In the genomic region with DNA sequence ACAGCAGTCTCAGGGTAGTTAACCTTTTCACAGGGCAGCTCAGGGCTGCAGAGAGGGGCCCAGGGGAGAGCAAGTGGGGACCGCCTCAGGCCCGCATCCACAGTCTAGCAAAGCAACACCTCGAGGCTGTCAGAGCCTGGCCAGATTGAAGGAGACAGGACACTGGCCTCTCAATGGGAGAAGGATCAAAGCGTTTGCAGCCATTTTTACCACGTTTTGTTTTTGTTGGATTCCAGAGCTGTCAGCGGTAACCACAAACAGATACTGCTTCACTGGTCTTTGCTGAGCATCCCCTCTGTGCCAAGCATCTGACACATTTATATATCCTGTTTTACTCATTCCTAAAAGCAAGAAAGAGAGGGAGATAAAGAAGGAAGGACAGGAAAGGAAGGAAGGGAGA, we compare ENCODE assay signal across 1 cellular context.
TF ChIP-seq lines count a peak whose summit lies in the region.

No MANE protein-coding gene starts in this region.

TF ChIP-seq in H1, 55 proteins besides CTCF, POLR2A, EP300 and RAD21:
- TF ChIP-seq POU5F1 (IDR thresholded peaks at IDR 0.05; ENCODE audit: low read depth, low read length) (no peak), NANOG (IDR thresholded peaks at IDR 0.05; ENCODE audit: insufficient read depth, low read depth, low read length, poor library complexity, severe bottlenecking) (no peak), CREB1 (IDR thresholded peaks at IDR 0.05) (no peak), KDM1A (IDR thresholded peaks at IDR 0.05; ENCODE audit: borderline replicate concordance, low read length) (no peak), SIX5 (IDR thresholded peaks at IDR 0.05; ENCODE audit: low read depth, low read length) (no peak), BCL11A (IDR thresholded peaks at IDR 0.05; ENCODE audit: low read depth in 2 of 2, low read length in 2 of 2) (no peak), RFX5 (IDR thresholded peaks at IDR 0.05; ENCODE audit: borderline replicate concordance, low read depth, low read length) (no peak), GABPA (IDR thresholded peaks at IDR 0.05; ENCODE audit: borderline replicate concordance, insufficient read depth, low read length) (no peak), POLR2AphosphoS5 (IDR thresholded peaks at IDR 0.05; ENCODE audit: low read depth, low read length) (no peak), RNF2 (IDR thresholded peaks at IDR 0.05; ENCODE audit: borderline replicate concordance, low read depth, low read length, missing control alignments, poor library complexity, severe bottlenecking) (no peak), CBX8 (IDR thresholded peaks at IDR 0.05; ENCODE audit: borderline replicate concordance, low read depth, low read length) (no peak), FOSL1 (IDR thresholded peaks at IDR 0.05; ENCODE audit: insufficient read depth, low read depth, low read length) (no peak), JUND (IDR thresholded peaks at IDR 0.05; ENCODE audit: low read length) (no peak), CTBP2 (IDR thresholded peaks at IDR 0.05; ENCODE audit: borderline replicate concordance, insufficient read depth, insufficient read length, low read length) (no peak), SP4 (IDR thresholded peaks at IDR 0.05; ENCODE audit: low read length) (no peak), ASH2L (IDR thresholded peaks at IDR 0.05; ENCODE audit: low read length) (no peak), HDAC2 (IDR thresholded peaks at IDR 0.05; ENCODE audit: borderline replicate concordance in 1 of 2, low read depth in 2 of 2, low read length in 2 of 2) (no peak), TBP (IDR thresholded peaks at IDR 0.05; ENCODE audit: low read depth, low read length) (no peak)
